Comparison of ENCODE assay signal across 8 cellular contexts in genomic region chr12:55724226-55724939, GRCh38. TPM values are rescaled to one million over a fixed set of nuclear protein-coding genes. Genes with fewer than 3 reads are reported as not detected.
DNase-seq lines count a peak whose midpoint lies in the region; ATAC-seq and TF ChIP-seq lines count a peak whose summit lies in the region.

No MANE protein-coding gene starts in this region.

- peaks cover 57% of the 10 kb centered on the region for H3K4me1 Mint-ChIP-seq in activated CD8-positive, alpha-beta memory T cell treated with anti-CD3 and anti-CD28 coated beads, Interleukin-2, amount 10 ng/mL, durations not matched to agents 7 days and 5 days
- H3K4me1 Mint-ChIP-seq in nephron progenitor cell (peaks cover 51% of the 10 kb centered on the region), type B pancreatic cell (ENCODE audit: unreplicated experiment) (peaks cover 32% of the 10 kb centered on the region)

- no peak overlapping the region for H2AFZ ChIP-seq in GM23248

- no peak overlapping the region for H3K4me3 ChIP-seq in GM23248
- no peak overlapping the region for H3K4me3 ChIP-seq in esophagus squamous epithelium

- peaks cover 32% of the 10 kb centered on the region for H3K79me2 ChIP-seq in GM23248 (ENCODE audit: insufficient read depth)

- no peaks in the 10 kb centered on the region for H3K9me3 ChIP-seq in GM23248 (ENCODE audit: low read depth)
- H3K9me3 ChIP-seq in esophagus squamous epithelium = no peaks in the 10 kb centered on the region

- no peaks in the 10 kb centered on the region for H3K9me3 Mint-ChIP-seq in activated CD8-positive, alpha-beta memory T cell treated with anti-CD3 and anti-CD28 coated beads, Interleukin-2, amount 10 ng/mL, durations not matched to agents 7 days and 5 days (ENCODE audit: low read depth)
- H3K9me3 Mint-ChIP-seq in nephron progenitor cell (no peaks in the 10 kb centered on the region), type B pancreatic cell (no peaks in the 10 kb centered on the region)

- H3K4me1 ChIP-seq in GM23248 (ENCODE audit: insufficient read depth) = peaks cover 46% of the 10 kb centered on the region
- H3K4me1 ChIP-seq in esophagus squamous epithelium = peaks cover 37 to 92% (median 67%) of the 10 kb centered on the region in 3 donors

- no peak overlapping the region for H3K4me3 Mint-ChIP-seq in activated CD8-positive, alpha-beta memory T cell treated with anti-CD3 and anti-CD28 coated beads, Interleukin-2, amount 10 ng/mL, durations not matched to agents 7 days and 5 days
- H3K4me3 Mint-ChIP-seq in nephron progenitor cell = peak overlapping the region; percentile 16
- H3K4me3 Mint-ChIP-seq in type B pancreatic cell = peak overlapping the region; percentile 42

- peaks cover 74% of the 10 kb centered on the region for H3F3A ChIP-seq in GM23248 (ENCODE audit: insufficient read depth)

- ATAC-seq in activated CD8-positive, alpha-beta memory T cell treated with anti-CD3 and anti-CD28 coated beads, Interleukin-2, amount 10 ng/mL, durations not matched to agents 7 days and 5 days = peak; percentile 35
- ATAC-seq in GM21737 (IDR thresholded peaks at IDR 0.05; ENCODE audit: unreplicated experiment) = no peak

- peak; percentile 85 for DNase-seq in Ammon's horn (ENCODE audit: low spot score)
- DNase-seq in GM23248 = peak; percentile 86
- DNase-seq in NCI-H748 treated with DMSO at 0.1 percent for 48 hours (lab: John Stamatoyannopoulos, UW) = peak; percentile 20
- peak; percentile 85 for DNase-seq in activated CD8-positive, alpha-beta memory T cell treated with anti-CD3 and anti-CD28 coated beads, Interleukin-2, amount 10 ng/mL, durations not matched to agents 7 days and 5 days
- DNase-seq in esophagus squamous epithelium (lab: John Stamatoyannopoulos, UW) = no peak
- peak; percentile 54 for DNase-seq in nephron progenitor cell
- DNase-seq in type B pancreatic cell (ENCODE audit: extremely low spot score, unreplicated experiment) = no peak

- 0 out of 2 replicates have a peak, but pooled peaks cover 3% of the 10 kb centered on the region for H4K20me1 ChIP-seq in GM23248 (ENCODE audit: insufficient read depth)

- TF ChIP-seq CTCF in esophagus squamous epithelium (IDR thresholded peaks at IDR 0.05) (peak; percentile 36 to 67 (median 54)), nephron progenitor cell (IDR thresholded peaks at IDR 0.05) (peak; percentile 51), type B pancreatic cell (conservative IDR thresholded peaks at IDR 0.05) (peak; percentile 75)

- no peaks in the 10 kb centered on the region for H3K9me2 ChIP-seq in GM23248 (ENCODE audit: insufficient read depth)

- H3K36me3 ChIP-seq in GM23248 (ENCODE audit: low read depth) = peaks cover 36% of the 10 kb centered on the region
- H3K36me3 ChIP-seq in esophagus squamous epithelium = peaks cover 9 to 44% (median 23%) of the 10 kb centered on the region in 3 donors

- peaks cover 17% of the 10 kb centered on the region for H3K36me3 Mint-ChIP-seq in activated CD8-positive, alpha-beta memory T cell treated with anti-CD3 and anti-CD28 coated beads, Interleukin-2, amount 10 ng/mL, durations not matched to agents 7 days and 5 days
- H3K36me3 Mint-ChIP-seq in nephron progenitor cell (ENCODE audit: low read depth) (peaks cover 33% of the 10 kb centered on the region), type B pancreatic cell (peaks cover 16% of the 10 kb centered on the region)

- CTCF ChIA-PET in activated CD8-positive, alpha-beta memory T cell treated with anti-CD3 and anti-CD28 coated beads, Interleukin-2, amount 10 ng/mL, durations not matched to agents 7 days and 5 days (lab: Charles Lee) = interaction anchor here (1.0 to 11.3 kb wide), 6 partner anchors 8 to 297 kb away, joined by 3 to 233 read pairs (median 4); partner anchors contain the start of gene BLOC1S1

- H3K27me3 Mint-ChIP-seq in activated CD8-positive, alpha-beta memory T cell treated with anti-CD3 and anti-CD28 coated beads, Interleukin-2, amount 10 ng/mL, durations not matched to agents 7 days and 5 days = no peaks in the 10 kb centered on the region
- H3K27me3 Mint-ChIP-seq in nephron progenitor cell (ENCODE audit: low read depth, poor library complexity) = peaks cover under 1% of the 10 kb centered on the region
- no peaks in the 10 kb centered on the region for H3K27me3 Mint-ChIP-seq in type B pancreatic cell

- H3K27ac Mint-ChIP-seq in activated CD8-positive, alpha-beta memory T cell treated with anti-CD3 and anti-CD28 coated beads, Interleukin-2, amount 10 ng/mL, durations not matched to agents 7 days and 5 days = peak overlapping the region; percentile 12
- H3K27ac Mint-ChIP-seq in nephron progenitor cell (peak overlapping the region; percentile 29), type B pancreatic cell (peak overlapping the region; percentile 17)

- H3K9ac ChIP-seq in GM23248 = peak overlapping the region; percentile 19

- no peak overlapping the region for H3K4me2 ChIP-seq in GM23248 (ENCODE audit: unreplicated experiment)

- H3K27me3 ChIP-seq in GM23248 (replicated peaks; ENCODE audit: insufficient read depth) (no peaks in the 10 kb centered on the region), esophagus squamous epithelium (no peaks in the 10 kb centered on the region)

- peak overlapping the region; percentile 27; the same call in 1 of the 2 replicates for H3K27ac ChIP-seq in GM23248
- H3K27ac ChIP-seq in esophagus squamous epithelium = peak overlapping the region in 3 of 4 donors; percentile 52 to 98 (median 63)

- intact Hi-C loops in esophagus squamous epithelium (cut with DNase I) = no loop called here

- 44 to 54% methylated on average over 11 of the region's 11 CpGs for WGBS in GM23248 (ENCODE audit: low coverage in 1 of 2, low lambda C conversion rate in 2 of 2, missing lambda C conversion rate in 2 of 2), 2 experiments
- WGBS in esophagus squamous epithelium, 2 donors = 26 to 27% methylated on average over 7 to 10 of the region's 11 CpGs

- in situ Hi-C loops in GM23248 (cut with MboI) = no loop called here

- TF ChIP-seq POLR2A in esophagus squamous epithelium (IDR thresholded peaks at IDR 0.05) = no peak

RNA-seq across cellular contexts. Expression of gene RDH5, which starts 4.2 kb away (rescaled TPM):
- 15.4 and 27.2 TPM in 2 replicates for total RNA-seq in GM23248 (2014; rRNA removed; shearing (Covaris generic))
- 15.6 and 17.6 TPM in 2 replicates for polyA plus RNA-seq in GM23248 (2016; fragmentation: Nextera tagmentation; extraction: Ambion mirVana)
- total RNA-seq in activated CD8-positive, alpha-beta memory T cell treated with anti-CD3 and anti-CD28 coated beads, Interleukin-2, amount 10 ng/mL, durations not matched to agents 7 days and 5 days = 10 to 100 TPM; 11.1 to 14.4 TPM
- total RNA-seq in esophagus squamous epithelium (10 to 100 TPM in 1 of 4 donors, 1 to 10 TPM in 3; 1.3 to 13.5 (median 4.1) TPM), type B pancreatic cell (ENCODE audit: low replicate concordance) (7.4 and 14.1 TPM in 2 replicates)

RNA-seq across cellular contexts. Expression of gene CD63, which starts 4.4 kb away (rescaled TPM):
- total RNA-seq in GM23248 (2014; rRNA removed; shearing (Covaris generic)) = 1,521 and 1,535 TPM in 2 replicates
- 3,562 and 3,671 TPM in 2 replicates for polyA plus RNA-seq in GM23248 (2016; fragmentation: Nextera tagmentation; extraction: Ambion mirVana)
- 100 to 1,000 TPM; 222 to 288 TPM for total RNA-seq in activated CD8-positive, alpha-beta memory T cell treated with anti-CD3 and anti-CD28 coated beads, Interleukin-2, amount 10 ng/mL, durations not matched to agents 7 days and 5 days
- total RNA-seq in esophagus squamous epithelium = 100 to 1,000 TPM; 144 to 349 (median 264) TPM
- total RNA-seq in type B pancreatic cell (ENCODE audit: low replicate concordance) = 525 and 567 TPM in 2 replicates

RNA-seq across cellular contexts. Expression of gene BLOC1S1, which starts 8.5 kb away (rescaled TPM):
- 47.6 and 110 TPM in 2 replicates for total RNA-seq in GM23248 (2014; rRNA removed; shearing (Covaris generic))
- 193 and 197 TPM in 2 replicates for polyA plus RNA-seq in GM23248 (2016; fragmentation: Nextera tagmentation; extraction: Ambion mirVana)
- 100 to 1,000 TPM; 151 to 152 TPM for total RNA-seq in activated CD8-positive, alpha-beta memory T cell treated with anti-CD3 and anti-CD28 coated beads, Interleukin-2, amount 10 ng/mL, durations not matched to agents 7 days and 5 days
- total RNA-seq in esophagus squamous epithelium (100 to 1,000 TPM; 117 to 211 (median 178) TPM), type B pancreatic cell (ENCODE audit: low replicate concordance) (89.9 and 98.6 TPM in 2 replicates)

RNA-seq across cellular contexts. Expression of gene ITGA7, which starts 16.7 kb away (rescaled TPM):
- total RNA-seq in GM23248 (2014; rRNA removed; shearing (Covaris generic)) = 6.6 and 7.2 TPM in 2 replicates
- 2.0 and 2.1 TPM in 2 replicates for polyA plus RNA-seq in GM23248 (2016; fragmentation: Nextera tagmentation; extraction: Ambion mirVana)
- total RNA-seq in activated CD8-positive, alpha-beta memory T cell treated with anti-CD3 and anti-CD28 coated beads, Interleukin-2, amount 10 ng/mL, durations not matched to agents 7 days and 5 days = 1 to 10 TPM; 3.7 to 4.4 TPM
- 10 to 100 TPM in 2 of 4 donors, 1 to 10 TPM in 2; 1.1 to 26.3 (median 10.5) TPM for total RNA-seq in esophagus squamous epithelium
- 10.4 and 39.2 TPM in 2 replicates for total RNA-seq in type B pancreatic cell (ENCODE audit: low replicate concordance)

RNA-seq across cellular contexts. Expression of gene GDF11, which starts 18.5 kb away (rescaled TPM):
- total RNA-seq in GM23248 (2014; rRNA removed; shearing (Covaris generic)) = 2.1 and 9.9 TPM in 2 replicates
- 0.56 and 0.67 TPM in 2 replicates for polyA plus RNA-seq in GM23248 (2016; fragmentation: Nextera tagmentation; extraction: Ambion mirVana)
- total RNA-seq in activated CD8-positive, alpha-beta memory T cell treated with anti-CD3 and anti-CD28 coated beads, Interleukin-2, amount 10 ng/mL, durations not matched to agents 7 days and 5 days = 10 to 100 TPM; 10.9 to 14.1 TPM
- total RNA-seq in esophagus squamous epithelium (1 to 10 TPM in 3 of 4 donors, under 1 TPM in 1; 0.19 to 1.9 (median 1.5) TPM), type B pancreatic cell (ENCODE audit: low replicate concordance) (11.8 and 40.1 TPM in 2 replicates)

Comparison
In these comparisons a context has a peak if more than half of its experiments do, and no peak if none do; other contexts are left out.
1. DNase-seq: peak in Ammon's horn (single experiment), GM23248 (single experiment), NCI-H748 treated with DMSO at 0.1 percent for 48 hours (single experiment), activated CD8-positive, alpha-beta memory T cell treated with anti-CD3 and anti-CD28 coated beads, Interleukin-2, amount 10 ng/mL, durations not matched to agents 7 days and 5 days (single experiment) and nephron progenitor cell (single experiment); none in esophagus squamous epithelium (single experiment) and type B pancreatic cell (single experiment).
2. Peak in every context shown above with its lines, with median percentiles within 50 percentile points of each other: H3K27ac Mint-ChIP-seq and CTCF ChIP-seq.